ENCODE assay signal across 1 cellular context in the genomic region with DNA sequence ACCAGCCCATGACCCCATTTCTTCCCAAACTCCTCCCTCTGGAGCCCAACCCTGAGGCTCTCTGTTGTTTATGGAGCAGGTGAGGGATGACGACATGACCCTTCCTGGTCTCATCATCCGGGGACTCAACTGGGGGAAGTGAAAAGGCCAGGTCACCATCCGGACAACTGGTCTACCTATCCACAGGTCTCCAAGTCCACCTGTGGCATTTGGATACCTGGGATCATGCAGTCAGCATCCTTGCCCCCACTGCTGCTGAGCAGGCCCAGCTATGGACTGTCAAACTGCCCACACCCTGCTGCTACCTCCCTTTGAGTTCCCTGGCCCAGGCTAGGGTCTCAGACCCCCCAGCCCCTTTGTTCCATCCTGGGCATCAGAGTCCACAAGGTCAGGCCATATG.
TF ChIP-seq lines count a peak whose summit lies in the region.

No MANE protein-coding gene starts in this region.

TF ChIP-seq in HepG2, 621 proteins besides CTCF, POLR2A, EP300 and RAD21:
- TF ChIP-seq ATM (IDR thresholded peaks at IDR 0.05; ENCODE audit: borderline replicate concordance) (no peak), RXRA (CRISPR knock-in tag; IDR thresholded peaks at IDR 0.05) (no peak), KLF12 (CRISPR knock-in tag; IDR thresholded peaks at IDR 0.05; ENCODE audit: borderline replicate concordance) (no peak), ZNF263 (CRISPR knock-in tag; IDR thresholded peaks at IDR 0.05) (no peak), ATF7 (IDR thresholded peaks at IDR 0.05) (peak; percentile 19; the same call in 1 of the 2 replicates), ATF7 (CRISPR knock-in tag; IDR thresholded peaks at IDR 0.05) (no peak), ZNF281 (CRISPR knock-in tag; IDR thresholded peaks at IDR 0.05; ENCODE audit: borderline replicate concordance) (no peak), CEBPB (IDR thresholded peaks at IDR 0.05; ENCODE audit: borderline replicate concordance, low read depth, low read length) (no peak), CREB1 (IDR thresholded peaks at IDR 0.05) (0 out of 2 replicates have a peak, but pooled peaks have one; percentile 32), CREB1 (CRISPR knock-in tag; IDR thresholded peaks at IDR 0.05) (no peak)
